Comparison of ENCODE assay signal across 11 cellular contexts in genomic region chr3:100040846-100041245, GRCh38.
A peak's percentile ranks its signal among the peaks of the same experiment; 100 is the strongest.
DNase-seq lines count a peak whose midpoint lies in the region; ATAC-seq, FAIRE-seq and TF ChIP-seq lines count a peak whose summit lies in the region.
"Had no signal": no experiment of that assay in that cellular context is flagged by ENCODE, and none has a peak within 500 bp of the region (broad histone marks: within the 10 kb centered on the region; RNA-seq: fewer than 3 reads in every experiment).

No MANE protein-coding gene starts in this region.

- H4K20me1 ChIP-seq in endothelial cell of umbilical vein (replicated peaks; ENCODE audit: control insufficient read depth, extremely low read depth, insufficient read depth, low read length) = no peaks in the 10 kb centered on the region

- H2AK5ac ChIP-seq in mesenchymal stem cell (ENCODE audit: low read length, severe bottlenecking) = peak overlapping the region; percentile 99

- FAIRE-seq in endothelial cell of umbilical vein (lab: Jason Lieb, UNC) = no peak
- FAIRE-seq: frontal cortex had no signal

- H3K23ac ChIP-seq in mesenchymal stem cell (ENCODE audit: low read length in 2 of 2) = no peak overlapping the region

- no peak for ATAC-seq in HG02885 (IDR thresholded peaks at IDR 0.05; ENCODE audit: poor library complexity, unreplicated experiment)

- H3K9me1 ChIP-seq in endothelial cell of umbilical vein (replicated peaks; ENCODE audit: control insufficient read depth, extremely low read depth, insufficient read depth, low read length) = no peaks in the 10 kb centered on the region

- H3K14ac ChIP-seq in mesenchymal stem cell (ENCODE audit: low read length in 2 of 2) = no peak overlapping the region

- H3K79me1 ChIP-seq in mesenchymal stem cell (replicated peaks; ENCODE audit: low read length, poor library complexity, severe bottlenecking) = peaks cover 4% of the 10 kb centered on the region

- no peak overlapping the region for H3K4me3 ChIP-seq in endothelial cell of umbilical vein (replicated peaks in 1 of 3; ENCODE audit: insufficient read depth in 1 of 3, low read depth in 1 of 3, low read length in 3 of 3)
- H3K4me3 ChIP-seq in mesenchymal stem cell (ENCODE audit: insufficient read depth in 1 of 2, low read depth in 1 of 2, low read length in 2 of 2) = peak overlapping the region in 1 of 2 experiments; percentile 46
- no peak overlapping the region for H3K4me3 ChIP-seq in suprapubic skin

- H3K18ac ChIP-seq in mesenchymal stem cell (ENCODE audit: low read depth in 1 of 2, low read length in 2 of 2) = peak overlapping the region in 1 of 2 experiments; percentile 41

- CTCF ChIA-PET in endothelial cell of umbilical vein (lab: Charles Lee) = interaction anchor here (0.9 to 3.3 kb wide), 11 partner anchors 8 to 213 kb away, joined by 3 to 35 read pairs (median 5); no protein-coding TSS in a partner anchor

- TF ChIP-seq CTCF in endothelial cell of umbilical vein (IDR thresholded peaks at IDR 0.05; ENCODE audit: extremely low read depth in 1 of 2, insufficient read depth in 1 of 2, low read depth in 1 of 2, low read length in 2 of 2) (no peak), suprapubic skin (IDR thresholded peaks at IDR 0.05) (no peak)

- DNase-seq in NCI-H226 = peak; percentile 11
- no peak for DNase-seq in endothelial cell of umbilical vein (ENCODE audit: low read depth, low spot score)
- DNase-seq in mesenchymal stem cell = no peak
- no peak for DNase-seq in suprapubic skin (ENCODE audit: low spot score in 2 of 2)
- DNase-seq in activated CD8-positive, alpha-beta memory T cell treated with anti-CD3 and anti-CD28 coated beads, Interleukin-2, amount 50 U/mL, for 4 hours = no peak
- DNase-seq in NCI-H446 treated with DMSO at 0.1 percent for 48 hours (lab: John Stamatoyannopoulos, UW) = no peak
- no peak for DNase-seq in NCI-H774 (lab: John Stamatoyannopoulos, UW)
- DNase-seq: COR-L47, NCI-H1092 had no signal

- peak overlapping the region; percentile 85 for H3K4me2 ChIP-seq in endothelial cell of umbilical vein (ENCODE audit: insufficient read depth, low read length)
- no peak overlapping the region for H3K4me2 ChIP-seq in mesenchymal stem cell (ENCODE audit: low read length, poor library complexity, severe bottlenecking)

- H2BK5ac ChIP-seq in mesenchymal stem cell (ENCODE audit: low read depth, low read length, poor library complexity, severe bottlenecking) = peak overlapping the region; percentile 83

- H2BK120ac ChIP-seq in mesenchymal stem cell (ENCODE audit: low read depth, low read length) = no peak overlapping the region

- H3K27me3 ChIP-seq in endothelial cell of umbilical vein (ENCODE audit: control insufficient read depth in 2 of 2, insufficient read depth in 2 of 2, low read length in 2 of 2) (no peaks in the 10 kb centered on the region), mesenchymal stem cell (ENCODE audit: control insufficient read depth in 1 of 2, insufficient read depth in 1 of 2, low read length in 2 of 2) (no peaks in the 10 kb centered on the region), suprapubic skin (no peaks in the 10 kb centered on the region)

- no peak overlapping the region for H3K4ac ChIP-seq in mesenchymal stem cell (ENCODE audit: low read depth in 1 of 2, low read length in 2 of 2)

- 43% methylated on average over 2 of the region's 2 CpGs for WGBS in mesenchymal stem cell
- WGBS in suprapubic skin = 47% methylated on average over 2 of the region's 2 CpGs

- POLR2A ChIA-PET in endothelial cell of umbilical vein (lab: Charles Lee) = interaction anchor here (0.7 to 2.7 kb wide), 8 partner anchors 28 to 220 kb away, joined by 3 to 19 read pairs (median 4); partner anchors contain the start of gene TBC1D23

- no peak overlapping the region for H2BK15ac ChIP-seq in mesenchymal stem cell (ENCODE audit: low read depth, poor library complexity, severe bottlenecking)

- H3K9me3 ChIP-seq in endothelial cell of umbilical vein (replicated peaks; ENCODE audit: control insufficient read depth, insufficient read depth, low read length) (no peaks in the 10 kb centered on the region), mesenchymal stem cell (ENCODE audit: control insufficient read depth, low read length) (no peaks in the 10 kb centered on the region), suprapubic skin (no peaks in the 10 kb centered on the region)

- no peak for TF ChIP-seq EP300 in suprapubic skin (IDR thresholded peaks at IDR 0.05)

- H3K79me2 ChIP-seq in endothelial cell of umbilical vein (ENCODE audit: control insufficient read depth, insufficient read depth, low read length) = no peaks in the 10 kb centered on the region

- intact Hi-C loops in endothelial cell of umbilical vein (cut with micrococcal nuclease) = loop anchor here (1.0 to 5.0 kb wide), 12 partner anchors 28 to 1069 kb away; partner anchors contain the start of genes LNP1 and TOMM70

- H3K9ac ChIP-seq in endothelial cell of umbilical vein (replicated peaks; ENCODE audit: extremely low read depth, insufficient read depth, low read length) = peak overlapping the region; percentile 97
- peak overlapping the region; percentile 91 for H3K9ac ChIP-seq in mesenchymal stem cell (ENCODE audit: low read length)

- H2BK12ac ChIP-seq in mesenchymal stem cell (ENCODE audit: low read length in 2 of 2) = peak overlapping the region; percentile 29 to 94

- dilution Hi-C loops in endothelial cell of umbilical vein (cut with MboI; ENCODE audit: extremely low pct_ligation_motif_present, low sequenced_read_pairs) = no loop called here

- H3K27ac ChIP-seq in endothelial cell of umbilical vein (ENCODE audit: insufficient read depth, low read depth, low read length) (peak overlapping the region; percentile 100), mesenchymal stem cell (ENCODE audit: low read length, poor library complexity, severe bottlenecking) (peak overlapping the region; percentile 97), suprapubic skin (peak overlapping the region; percentile 91)

- H4K8ac ChIP-seq in mesenchymal stem cell (ENCODE audit: low read length) = no peak overlapping the region

- H2AFZ ChIP-seq in endothelial cell of umbilical vein (ENCODE audit: low read depth, low read length) (no peak overlapping the region), mesenchymal stem cell (ENCODE audit: low read depth, low read length) (no peak overlapping the region)

- H4K91ac ChIP-seq in mesenchymal stem cell (ENCODE audit: low read length) = no peak overlapping the region

- TF ChIP-seq POLR2A in endothelial cell of umbilical vein (IDR thresholded peaks at IDR 0.05; ENCODE audit: low read depth, low read length) (no peak), suprapubic skin (IDR thresholded peaks at IDR 0.05) (no peak)

- H3K4me1 ChIP-seq in endothelial cell of umbilical vein (ENCODE audit: control insufficient read depth, extremely low read depth, insufficient read depth, low read length) (peaks cover 43% of the 10 kb centered on the region), mesenchymal stem cell (ENCODE audit: control insufficient read depth, insufficient read depth, low read depth, low read length) (peaks cover 3% of the 10 kb centered on the region), suprapubic skin (peaks cover 42% of the 10 kb centered on the region)

- no peaks in the 10 kb centered on the region for H3K36me3 ChIP-seq in endothelial cell of umbilical vein (ENCODE audit: control insufficient read depth in 2 of 2, extremely low read depth in 1 of 2, insufficient read depth in 2 of 2, low read length in 2 of 2)
- no peaks in the 10 kb centered on the region for H3K36me3 ChIP-seq in mesenchymal stem cell (ENCODE audit: control insufficient read depth in 1 of 2, insufficient read depth in 2 of 2, low read depth in 1 of 2, low read length in 2 of 2)
- H3K36me3 ChIP-seq in suprapubic skin = no peaks in the 10 kb centered on the region

- TSS peak; percentile 80 for BruUV-seq in endothelial cell of umbilical vein (replicated peaks; lab: Mats Ljungman, UMichigan)

TF ChIP-seq in endothelial cell of umbilical vein, 7 proteins besides CTCF, POLR2A, EP300 and RAD21:
- TF ChIP-seq POLR2AphosphoS5 (IDR thresholded peaks at IDR 0.05; ENCODE audit: insufficient read depth, low read depth, low read length) (no peak), EZH2 (IDR thresholded peaks at IDR 0.05; ENCODE audit: borderline replicate concordance, low read depth, low read length, severe bottlenecking) (no peak), FOS (IDR thresholded peaks at IDR 0.05; ENCODE audit: borderline replicate concordance, insufficient read depth, low read length) (no peak)
